10 cellular contexts compared by ENCODE assay signal in genomic region chr19:342128-342455, GRCh38. TPM values are rescaled to one million over a fixed set of nuclear protein-coding genes. Genes with fewer than 3 reads are reported as not detected.
DNase-seq lines count a peak whose midpoint lies in the region; ATAC-seq and TF ChIP-seq lines count a peak whose summit lies in the region.
"Had no signal": no experiment of that assay in that cellular context is flagged by ENCODE, and none has a peak within 500 bp of the region (broad histone marks: within the 10 kb centered on the region; RNA-seq: fewer than 3 reads in every experiment).

No MANE protein-coding gene starts in this region.

- no peaks in the 10 kb centered on the region for H3K27me3 Mint-ChIP-seq in CD4-positive, alpha-beta memory T cell
- peaks cover 10% of the 10 kb centered on the region for H3K27me3 Mint-ChIP-seq in progenitor cell of endocrine pancreas

- H4K20me1 ChIP-seq in OCI-LY1 (ENCODE audit: insufficient read depth, low read length): no peaks in the 10 kb centered on the region

- POLR2A ChIA-PET in CD4-positive, alpha-beta memory T cell (lab: Charles Lee; ENCODE audit: partially characterized antibody): no interaction called here

- no peak overlapping the region for H3K27ac ChIP-seq in CD4-positive, alpha-beta memory T cell (ENCODE audit: low read depth, low read length)
- H3K27ac ChIP-seq in OCI-LY1 (ENCODE audit: low read depth, low read length, poor library complexity, severe bottlenecking): no peak overlapping the region

- intact Hi-C loops in CD4-positive, alpha-beta memory T cell (cut with micrococcal nuclease): no loop called here

- H3K4me2 ChIP-seq in OCI-LY1 (ENCODE audit: low read length): peak overlapping the region; percentile 69; the same call in 1 of the 2 replicates

- H3K4me3 ChIP-seq in CD4-positive, alpha-beta memory T cell (ENCODE audit: low read length in 2 of 2): no peak overlapping the region
- peak overlapping the region; percentile 63 for H3K4me3 ChIP-seq in OCI-LY1 (ENCODE audit: low read depth, low read length, poor library complexity, severe bottlenecking)
- peak overlapping the region; percentile 73 for H3K4me3 ChIP-seq in fibroblast of mammary gland (ENCODE audit: control insufficient read depth, low read depth, low read length)

- no peaks in the 10 kb centered on the region for H3K9me3 ChIP-seq in CD4-positive, alpha-beta memory T cell (ENCODE audit: control insufficient read depth in 1 of 2, low read length in 2 of 2)
- H3K9me3 ChIP-seq in OCI-LY1 (ENCODE audit: low read length): peaks cover 4% of the 10 kb centered on the region; the same call in 1 of the 2 replicates
- H3K9me3 ChIP-seq: ascending aorta had no signal

- peak overlapping the region in 6 of 8 donors; percentile 51 to 69 (median 56) for H3K4me3 Mint-ChIP-seq in CD4-positive, alpha-beta memory T cell
- H3K4me3 Mint-ChIP-seq in progenitor cell of endocrine pancreas (ENCODE audit: low read depth): peak overlapping the region; percentile 78

- H3K9me3 Mint-ChIP-seq in CD4-positive, alpha-beta memory T cell: no peaks in the 10 kb centered on the region
- no peaks in the 10 kb centered on the region for H3K9me3 Mint-ChIP-seq in progenitor cell of endocrine pancreas (ENCODE audit: low read depth)

- peaks cover 11 to 16% of the 10 kb centered on the region in 2 donors for H3K36me3 Mint-ChIP-seq in CD4-positive, alpha-beta memory T cell
- H3K36me3 Mint-ChIP-seq in progenitor cell of endocrine pancreas (ENCODE audit: insufficient read depth): peaks cover 20% of the 10 kb centered on the region

- peaks cover 43% of the 10 kb centered on the region for H3K4me1 ChIP-seq in CD4-positive, alpha-beta memory T cell (ENCODE audit: insufficient read depth, low read length)
- H3K4me1 ChIP-seq in OCI-LY1 (ENCODE audit: insufficient read depth, low read length, severe bottlenecking): peaks cover 16% of the 10 kb centered on the region

- no peak overlapping the region for H3K9ac ChIP-seq in OCI-LY1 (ENCODE audit: low read length)

- peak overlapping the region in 6 of 7 donors; percentile 14 to 62 (median 53) for H3K27ac Mint-ChIP-seq in CD4-positive, alpha-beta memory T cell
- no peak overlapping the region for H3K27ac Mint-ChIP-seq in progenitor cell of endocrine pancreas

- H3K4me1 Mint-ChIP-seq in CD4-positive, alpha-beta memory T cell: peaks cover 44 to 70% (median 58%) of the 10 kb centered on the region in 4 donors
- peaks cover 29% of the 10 kb centered on the region for H3K4me1 Mint-ChIP-seq in progenitor cell of endocrine pancreas (ENCODE audit: low read depth)

- H3K36me3 ChIP-seq in CD4-positive, alpha-beta memory T cell (ENCODE audit: insufficient read depth, low read length): no peaks in the 10 kb centered on the region
- H3K36me3 ChIP-seq in OCI-LY1 (ENCODE audit: insufficient read depth, low read length): peaks cover 12% of the 10 kb centered on the region; the same call in 1 of the 2 replicates

- CTCF ChIA-PET in CD4-positive, alpha-beta memory T cell (lab: Charles Lee; ENCODE audit: partially characterized antibody): no interaction called here

- no peaks in the 10 kb centered on the region for H3K9me2 ChIP-seq in OCI-LY1 (ENCODE audit: low read depth, low read length)

- TF ChIP-seq CTCF in OCI-LY1 (IDR thresholded peaks at IDR 0.05; ENCODE audit: low read length): no peak
- TF ChIP-seq CTCF in fibroblast of mammary gland (conservative IDR thresholded peaks at IDR 0.05; ENCODE audit: control insufficient read depth, insufficient read depth, low read depth, low read length): no peak
- no peak for TF ChIP-seq CTCF in progenitor cell of endocrine pancreas (IDR thresholded peaks at IDR 0.05; ENCODE audit: unreplicated experiment)

- H3F3A ChIP-seq in OCI-LY1 (ENCODE audit: insufficient read depth, low read length): no peaks in the 10 kb centered on the region

- ATAC-seq in GM21526 (IDR thresholded peaks at IDR 0.05; ENCODE audit: low FRiP score, unreplicated experiment) (no peak), HG03521 (IDR thresholded peaks at IDR 0.05; ENCODE audit: unreplicated experiment) (no peak)

- no peak for DNase-seq in CD4-positive, alpha-beta memory T cell
- DNase-seq in fibroblast of mammary gland (ENCODE audit: low read depth) (no peak), progenitor cell of endocrine pancreas (ENCODE audit: low spot score, unreplicated experiment) (no peak), OCI-M2 (lab: John Stamatoyannopoulos, UW; ENCODE audit: unreplicated experiment) (no peak), GM03348 (ENCODE audit: low spot score) (no peak)
- DNase-seq: NCI-H146 had no signal

- H2AFZ ChIP-seq in OCI-LY1 (ENCODE audit: low read length): no peak overlapping the region

- H3K79me2 ChIP-seq in OCI-LY1 (ENCODE audit: insufficient read depth, low read length): peaks cover 21% of the 10 kb centered on the region

- H3K27me3 ChIP-seq in CD4-positive, alpha-beta memory T cell (ENCODE audit: insufficient read depth, low read length): no peaks in the 10 kb centered on the region
- H3K27me3 ChIP-seq in OCI-LY1 (ENCODE audit: insufficient read depth, low read length): no peaks in the 10 kb centered on the region
- H3K27me3 ChIP-seq: ascending aorta had no signal

RNA-seq across cellular contexts. Expression of gene MIER2, which starts 2.5 kb away (rescaled TPM):
- 10 to 100 TPM; 17.5 to 18.2 TPM for total RNA-seq in CD4-positive, alpha-beta memory T cell
- polyA plus RNA-seq in CD4-positive, alpha-beta memory T cell: 1 to 10 TPM; 1.1 to 7.8 TPM
- 42.6 and 46.7 TPM in 2 replicates for total RNA-seq in progenitor cell of endocrine pancreas

RNA-seq across cellular contexts. Expression of gene PLPP2, which starts 50.9 kb away (rescaled TPM):
- under 1 TPM; 0.44 to 0.70 TPM for total RNA-seq in CD4-positive, alpha-beta memory T cell
- 1 to 10 TPM in 1 of 2 donors, not detected in 1; 1.3 TPM for polyA plus RNA-seq in CD4-positive, alpha-beta memory T cell
- total RNA-seq in progenitor cell of endocrine pancreas: 46.3 and 52.7 TPM in 2 replicates

Comparison
In these comparisons a context has a peak if more than half of its experiments do, and no peak if none do; other contexts are left out.
1. H3K4me3 ChIP-seq: peak in OCI-LY1 (single experiment) and fibroblast of mammary gland (single experiment); none in CD4-positive, alpha-beta memory T cell (0 of 2).
2. RNA of gene PLPP2, which starts 50.9 kb away (total RNA-seq): 46.3 to 52.7 TPM in progenitor cell of endocrine pancreas; 0.44 to 0.70 TPM in CD4-positive, alpha-beta memory T cell; every median in the first group is over 10 times any median in the second.